8 cellular contexts compared by ENCODE assay signal in genomic region chr2:229910832-229911412, GRCh38. TPM values are rescaled to one million over a fixed set of nuclear protein-coding genes. Genes with fewer than 3 reads are reported as not detected.
DNase-seq lines count a peak whose midpoint lies in the region; ATAC-seq and TF ChIP-seq lines count a peak whose summit lies in the region.

No MANE protein-coding gene starts in this region.

- peaks cover 0 to 35% (median 7%) of the 10 kb centered on the region in 3 donors for H3K36me3 Mint-ChIP-seq in naive thymus-derived CD8-positive, alpha-beta T cell

- peak; percentile 57 for ATAC-seq in GM21526 (IDR thresholded peaks at IDR 0.05; ENCODE audit: low FRiP score, unreplicated experiment)
- peak; percentile 70 to 79 for ATAC-seq in naive thymus-derived CD8-positive, alpha-beta T cell

- H3K27ac Mint-ChIP-seq in naive thymus-derived CD8-positive, alpha-beta T cell = peak overlapping the region in 9 of 10 donors; percentile 14 to 88 (median 73)

- H3K4me3 ChIP-seq in astrocyte of the spinal cord (ENCODE audit: low read depth, low read length) = no peak overlapping the region

- no peaks in the 10 kb centered on the region for H3K9me3 Mint-ChIP-seq in naive thymus-derived CD8-positive, alpha-beta T cell

- H3K27me3 Mint-ChIP-seq in naive thymus-derived CD8-positive, alpha-beta T cell = no peaks in the 10 kb centered on the region

- POLR2A ChIA-PET in naive thymus-derived CD8-positive, alpha-beta T cell (lab: Charles Lee) = interaction anchor here (2.7 kb wide), 1 partner anchor 10 kb away, joined by 19 read pairs; the partner anchor contains the start of genes FBXO36 and TRIP12

- peaks cover 29 to 78% (median 50%) of the 10 kb centered on the region in 4 donors for H3K4me1 Mint-ChIP-seq in naive thymus-derived CD8-positive, alpha-beta T cell

- in situ Hi-C loops in astrocyte of the spinal cord (cut with HindIII; ENCODE audit: low sequenced_read_pairs) = no loop called here

- peak; percentile 42 for TF ChIP-seq CTCF in astrocyte of the spinal cord (IDR thresholded peaks at IDR 0.05; ENCODE audit: low read depth, low read length)

- peak; percentile 6 for DNase-seq in NCI-H2171 treated with DMSO at 0.1 percent for 48 hours (lab: John Stamatoyannopoulos, UW)
- DNase-seq in NCI-H2171 (lab: John Stamatoyannopoulos, UW) = no peak
- DNase-seq in M059J (ENCODE audit: low read depth) = peak; percentile 26
- no peak for DNase-seq in astrocyte of the spinal cord (ENCODE audit: low read depth, low spot score)
- peak in 2 of 10 donors; percentile 25 to 31 for DNase-seq in naive thymus-derived CD8-positive, alpha-beta T cell
- no peak for DNase-seq in stimulated activated CD4-positive, alpha-beta T cell treated with anti-CD3 and anti-CD28 coated beads, Interleukin-15, amount 100 ng/mL, for 24 hours
- no peak for DNase-seq in epidermal melanocyte (ENCODE audit: insufficient read length, low spot score)

- H3K4me3 Mint-ChIP-seq in naive thymus-derived CD8-positive, alpha-beta T cell = peak overlapping the region in 6 of 10 donors; percentile 16 to 37 (median 30)

RNA-seq across cellular contexts. Expression of gene TRIP12, which starts 10.9 kb away (rescaled TPM):
- 75.3 and 130 TPM in 2 replicates for total RNA-seq in M059J (2014; rRNA removed; shearing (Covaris generic))
- total RNA-seq in naive thymus-derived CD8-positive, alpha-beta T cell = 100 to 1,000 TPM; 215 to 221 TPM
- 10 to 100 TPM; 32.2 to 45.2 (median 41.2) TPM for polyA plus RNA-seq in naive thymus-derived CD8-positive, alpha-beta T cell

RNA-seq across cellular contexts. Expression of gene FBXO36, which starts 11.4 kb away (rescaled TPM):
- 1.7 and 2.5 TPM in 2 replicates for total RNA-seq in M059J (2014; rRNA removed; shearing (Covaris generic))
- 1 to 10 TPM; 1.2 to 1.5 TPM for total RNA-seq in naive thymus-derived CD8-positive, alpha-beta T cell
- polyA plus RNA-seq in naive thymus-derived CD8-positive, alpha-beta T cell = 1 to 10 TPM in 2 of 3 donors, under 1 TPM in 1; 0.32 to 1.5 (median 1.4) TPM

Comparison
In these comparisons a context has a peak if more than half of its experiments do, and no peak if none do; other contexts are left out.
1. DNase-seq: peak in NCI-H2171 treated with DMSO at 0.1 percent for 48 hours (single experiment) and M059J (single experiment); none in NCI-H2171 (single experiment), astrocyte of the spinal cord (single experiment), stimulated activated CD4-positive, alpha-beta T cell treated with anti-CD3 and anti-CD28 coated beads, Interleukin-15, amount 100 ng/mL, for 24 hours (single experiment) and epidermal melanocyte (single experiment).